14 cellular contexts compared by ENCODE assay signal in genomic region chr13:39510296-39510695, GRCh38.
DNase-seq lines count a peak whose midpoint lies in the region; ATAC-seq lines count a peak whose summit lies in the region.
"Had no signal": no experiment of that assay in that cellular context is flagged by ENCODE, and none has a peak within 500 bp of the region (broad histone marks: within the 10 kb centered on the region; RNA-seq: fewer than 3 reads in every experiment).

No MANE protein-coding gene starts in this region.

- ATAC-seq in GM18517 (IDR thresholded peaks at IDR 0.05; ENCODE audit: unreplicated experiment) = peak; percentile 88
- ATAC-seq in GM21526 (IDR thresholded peaks at IDR 0.05; ENCODE audit: low FRiP score, unreplicated experiment) = peak; percentile 88
- peak; percentile 45 for ATAC-seq in HG03442 (IDR thresholded peaks at IDR 0.05; ENCODE audit: unreplicated experiment)
- no peak for ATAC-seq in activated CD8-positive, alpha-beta T cell treated with anti-CD3 and anti-CD28 coated beads, Interleukin-2, amount 10 ng/mL, durations not matched to agents 7 days and 5 days
- ATAC-seq in GM18520 (IDR thresholded peaks at IDR 0.05; ENCODE audit: unreplicated experiment) = no peak
- ATAC-seq: CD8-positive, alpha-beta T cell; left cardiac atrium; pancreas had no signal

- no peaks in the 10 kb centered on the region for H3K9me3 Mint-ChIP-seq in activated CD8-positive, alpha-beta T cell treated with anti-CD3 and anti-CD28 coated beads, Interleukin-2, amount 10 ng/mL, durations not matched to agents 7 days and 5 days (ENCODE audit: insufficient read depth)
- H3K9me3 Mint-ChIP-seq: CD8-positive, alpha-beta T cell had no signal

- POLR2A ChIA-PET in activated CD8-positive, alpha-beta T cell treated with anti-CD3 and anti-CD28 coated beads, Interleukin-2, amount 10 ng/mL, durations not matched to agents 7 days and 5 days (lab: Charles Lee) = no interaction called here

- no peaks in the 10 kb centered on the region for H3K36me3 Mint-ChIP-seq in activated CD8-positive, alpha-beta T cell treated with anti-CD3 and anti-CD28 coated beads, Interleukin-2, amount 10 ng/mL, durations not matched to agents 7 days and 5 days (ENCODE audit: low read depth)
- H3K36me3 Mint-ChIP-seq: CD8-positive, alpha-beta T cell had no signal

- H3K27ac Mint-ChIP-seq in activated CD8-positive, alpha-beta T cell treated with anti-CD3 and anti-CD28 coated beads, Interleukin-2, amount 10 ng/mL, durations not matched to agents 7 days and 5 days = no peak overlapping the region
- H3K27ac Mint-ChIP-seq: CD8-positive, alpha-beta T cell had no signal

- DNase-seq in RPMI8226 (peak; percentile 47), retina (no peak)
- no peak for DNase-seq in NK-92 treated with Interleukin-12 subunit alpha and Interleukin-12 subunit beta, amount 100 ng/mL, for 24 hours (lab: John Stamatoyannopoulos, UW)
- no peak for DNase-seq in activated CD8-positive, alpha-beta T cell treated with anti-CD3 and anti-CD28 coated beads, Interleukin-2, amount 10 ng/mL, durations not matched to agents 7 days and 5 days
- DNase-seq: activated CD8-positive, alpha-beta memory T cell treated with anti-CD3 and anti-CD28 coated beads, Interleukin-2, amount 50 U/mL, for 4 hours; CD8-positive, alpha-beta T cell; left cardiac atrium; NCI-H2227 treated with DMSO at 0.1 percent for 48 hours; pancreas; upper lobe of left lung had no signal

- no peaks in the 10 kb centered on the region for H3K4me1 Mint-ChIP-seq in activated CD8-positive, alpha-beta T cell treated with anti-CD3 and anti-CD28 coated beads, Interleukin-2, amount 10 ng/mL, durations not matched to agents 7 days and 5 days (ENCODE audit: low read depth)

- peaks cover 4% of the 10 kb centered on the region for H3K27me3 Mint-ChIP-seq in activated CD8-positive, alpha-beta T cell treated with anti-CD3 and anti-CD28 coated beads, Interleukin-2, amount 10 ng/mL, durations not matched to agents 7 days and 5 days (ENCODE audit: low read depth)

- CTCF ChIA-PET in activated CD8-positive, alpha-beta T cell treated with anti-CD3 and anti-CD28 coated beads, Interleukin-2, amount 10 ng/mL, durations not matched to agents 7 days and 5 days (lab: Charles Lee) = no interaction called here

- H3K4me3 Mint-ChIP-seq in activated CD8-positive, alpha-beta T cell treated with anti-CD3 and anti-CD28 coated beads, Interleukin-2, amount 10 ng/mL, durations not matched to agents 7 days and 5 days = no peak overlapping the region
- H3K4me3 Mint-ChIP-seq: CD8-positive, alpha-beta T cell had no signal

Comparison
In these comparisons a context has a peak if more than half of its experiments do, and no peak if none do; other contexts are left out.
1. ATAC-seq: peak in GM18517 (single experiment), GM21526 (single experiment) and HG03442 (single experiment); none in activated CD8-positive, alpha-beta T cell treated with anti-CD3 and anti-CD28 coated beads, Interleukin-2, amount 10 ng/mL, durations not matched to agents 7 days and 5 days (single experiment) and GM18520 (single experiment).